Comparison of ENCODE assay signal across 11 cellular contexts in genomic region chr11:828501-829115, GRCh38. TPM values are rescaled to one million over a fixed set of nuclear protein-coding genes. Genes with fewer than 3 reads are reported as not detected.
DNase-seq lines count a peak whose midpoint lies in the region; ATAC-seq and TF ChIP-seq lines count a peak whose summit lies in the region.
"Had no signal": no experiment of that assay in that cellular context is flagged by ENCODE, and none has a peak within 500 bp of the region (broad histone marks: within the 10 kb centered on the region; RNA-seq: fewer than 3 reads in every experiment).

No MANE protein-coding gene starts in this region.

- H3K36me3 Mint-ChIP-seq in CD8-positive, alpha-beta T cell, result peaks cover 15% of the 10 kb centered on the region
- H3K36me3 Mint-ChIP-seq in glutamatergic neuron (ENCODE audit: unreplicated experiment) (no peaks in the 10 kb centered on the region), osteocyte (ENCODE audit: unreplicated experiment) (peaks cover 7% of the 10 kb centered on the region)

- no peak for ATAC-seq in CD8-positive, alpha-beta T cell

- H3K27ac ChIP-seq in CD8-positive, alpha-beta T cell (ENCODE audit: low read depth, low read length), result no peak overlapping the region
- peak overlapping the region; percentile 81 to 94 (median 85) for H3K27ac ChIP-seq in Peyer's patch

- peaks cover 36% of the 10 kb centered on the region for H3K4me1 Mint-ChIP-seq in CD8-positive, alpha-beta T cell (ENCODE audit: low read depth)
- H3K4me1 Mint-ChIP-seq in glutamatergic neuron (ENCODE audit: low read depth, unreplicated experiment) (peaks cover 11% of the 10 kb centered on the region), osteocyte (ENCODE audit: unreplicated experiment) (peaks cover 49% of the 10 kb centered on the region)

- H3K27ac Mint-ChIP-seq in CD8-positive, alpha-beta T cell, result no peak overlapping the region
- H3K27ac Mint-ChIP-seq in glutamatergic neuron (ENCODE audit: unreplicated experiment), result no peak overlapping the region
- H3K27ac Mint-ChIP-seq in osteocyte (ENCODE audit: unreplicated experiment), result peak overlapping the region; percentile 54

- H3K4me1 ChIP-seq in CD8-positive, alpha-beta T cell (ENCODE audit: insufficient read depth, low read length), result peaks cover 57% of the 10 kb centered on the region
- H3K4me1 ChIP-seq in Peyer's patch (peaks cover 18 to 80% (median 42%) of the 10 kb centered on the region in 4 donors), BE2C (peaks cover 15% of the 10 kb centered on the region), HAP-1 (peaks cover 36% of the 10 kb centered on the region)

- intact Hi-C loops in CD8-positive, alpha-beta T cell (cut with DNase I, micrococcal nuclease), result no loop called here

- DNase-seq in CD8-positive, alpha-beta T cell, result no peak
- DNase-seq in Peyer's patch (no peak), glutamatergic neuron (peak; percentile 40), osteocyte (ENCODE audit: extremely low spot score, unreplicated experiment) (no peak), NCI-H2029 treated with DMSO at 0.1 percent for 48 hours (lab: John Stamatoyannopoulos, UW) (no peak), BE2C (no peak), SW480 (ENCODE audit: low spot score) (no peak), HAP-1 (ENCODE audit: low spot score in 2 of 2) (no peak)
- DNase-seq: cortex of kidney, DMS79 treated with DMSO at 0.1 percent for 48 hours, trophoblast cell had no signal

- TF ChIP-seq POLR2A in Peyer's patch (IDR thresholded peaks at IDR 0.05), result no peak

- H3K9me3 ChIP-seq in CD8-positive, alpha-beta T cell (ENCODE audit: low read length), result no peaks in the 10 kb centered on the region
- H3K9me3 ChIP-seq in Peyer's patch (no peaks in the 10 kb centered on the region), BE2C (no peaks in the 10 kb centered on the region), HAP-1 (no peaks in the 10 kb centered on the region)

- CTCF ChIA-PET in CD8-positive, alpha-beta T cell (lab: Charles Lee), result no interaction called here

- H3K4me3 Mint-ChIP-seq in CD8-positive, alpha-beta T cell, result peak overlapping the region; percentile 62
- peak overlapping the region; percentile 71 for H3K4me3 Mint-ChIP-seq in glutamatergic neuron (ENCODE audit: unreplicated experiment)
- no peak overlapping the region for H3K4me3 Mint-ChIP-seq in osteocyte (ENCODE audit: unreplicated experiment)

- in situ Hi-C loops in HAP-1 (cut with MboI; ENCODE audit: low sequenced_read_pairs), result no loop called here

- H3K4me3 ChIP-seq in CD8-positive, alpha-beta T cell (ENCODE audit: low read depth, low read length), result no peak overlapping the region
- peak overlapping the region in 2 of 4 donors; percentile 39 to 49 for H3K4me3 ChIP-seq in Peyer's patch
- H3K4me3 ChIP-seq in BE2C (ENCODE audit: low read depth, low read length), result no peak overlapping the region
- no peak overlapping the region for H3K4me3 ChIP-seq in HAP-1

- no peak for TF ChIP-seq CTCF in CD8-positive, alpha-beta T cell (IDR thresholded peaks at IDR 0.05)
- TF ChIP-seq CTCF in Peyer's patch (IDR thresholded peaks at IDR 0.05) (no peak), glutamatergic neuron (IDR thresholded peaks at IDR 0.05; ENCODE audit: partially characterized antibody, unreplicated experiment) (no peak), osteocyte (IDR thresholded peaks at IDR 0.05) (no peak), BE2C (IDR thresholded peaks at IDR 0.05; ENCODE audit: low read depth, low read length) (no peak)

- H3K27me3 Mint-ChIP-seq in CD8-positive, alpha-beta T cell (ENCODE audit: low read depth), result peaks cover 25% of the 10 kb centered on the region
- H3K27me3 Mint-ChIP-seq in glutamatergic neuron (ENCODE audit: unreplicated experiment) (peaks cover 14% of the 10 kb centered on the region), osteocyte (ENCODE audit: unreplicated experiment) (no peaks in the 10 kb centered on the region)

- POLR2A ChIA-PET in CD8-positive, alpha-beta T cell (lab: Charles Lee), result interaction anchor here (2.1 to 4.2 kb wide), 2 partner anchors 8 to 19 kb away, joined by 6 to 30 read pairs; partner anchors contain the start of genes PNPLA2 and RPLP2

- H3K36me3 ChIP-seq in CD8-positive, alpha-beta T cell (ENCODE audit: insufficient read depth, low read length), result peaks cover 5% of the 10 kb centered on the region
- H3K36me3 ChIP-seq in Peyer's patch (peaks cover 0 to 21% (median 0%) of the 10 kb centered on the region in 3 donors), BE2C (no peaks in the 10 kb centered on the region), HAP-1 (replicated peaks) (0 out of 2 replicates have a peak, but pooled peaks cover 8% of the 10 kb centered on the region)

- no peaks in the 10 kb centered on the region for H3K9me3 Mint-ChIP-seq in CD8-positive, alpha-beta T cell
- H3K9me3 Mint-ChIP-seq in glutamatergic neuron (ENCODE audit: unreplicated experiment) (peaks cover 7% of the 10 kb centered on the region), osteocyte (ENCODE audit: unreplicated experiment) (no peaks in the 10 kb centered on the region)

- H3K27me3 ChIP-seq in CD8-positive, alpha-beta T cell (ENCODE audit: insufficient read depth, low read length), result peaks cover 11% of the 10 kb centered on the region
- peaks cover 0 to 20% of the 10 kb centered on the region in 2 donors for H3K27me3 ChIP-seq in Peyer's patch
- H3K27me3 ChIP-seq in BE2C, result peaks cover 35% of the 10 kb centered on the region
- no peaks in the 10 kb centered on the region for H3K27me3 ChIP-seq in HAP-1 (ENCODE audit: low read depth)

RNA-seq across cellular contexts. Expression of gene CRACR2B, which starts 0.9 kb away (rescaled TPM):
- under 1 TPM; 0.30 to 0.81 TPM for total RNA-seq in CD8-positive, alpha-beta T cell
- total RNA-seq in Peyer's patch, result 100 to 1,000 TPM in 3 of 4 donors, 10 to 100 TPM in 1; 44.0 to 175 (median 110) TPM
- 19.7 TPM for total RNA-seq in glutamatergic neuron (ENCODE audit: unreplicated experiment)
- total RNA-seq in osteocyte, result 3.9 and 4.2 TPM in 2 replicates
- 1.8 TPM for polyA plus RNA-seq in BE2C (2012; ENCODE audit: insufficient read depth, insufficient read length, low read depth)

RNA-seq across cellular contexts. Expression of gene CD151, which starts 4.1 kb away (rescaled TPM):
- total RNA-seq in CD8-positive, alpha-beta T cell, result 10 to 100 TPM in 1 of 2 experiments, 1 to 10 TPM in 1; 8.7 to 11.9 TPM
- total RNA-seq in Peyer's patch (100 to 1,000 TPM; 102 to 277 (median 237) TPM), glutamatergic neuron (ENCODE audit: unreplicated experiment) (346 TPM), osteocyte (377 and 379 TPM in 2 replicates)
- 89.3 TPM for polyA plus RNA-seq in BE2C (2012; ENCODE audit: insufficient read depth, insufficient read length, low read depth)

RNA-seq across cellular contexts. Expression of gene PNPLA2, which starts 9.9 kb away (rescaled TPM):
- 100 to 1,000 TPM; 210 to 234 TPM for total RNA-seq in CD8-positive, alpha-beta T cell
- total RNA-seq in Peyer's patch (100 to 1,000 TPM in 3 of 4 donors, 10 to 100 TPM in 1; 71.8 to 254 (median 163) TPM), glutamatergic neuron (ENCODE audit: unreplicated experiment) (32.3 TPM), osteocyte (83.8 and 96.4 TPM in 2 replicates)
- polyA plus RNA-seq in BE2C (2012; ENCODE audit: insufficient read depth, insufficient read length, low read depth), result 92.2 TPM

RNA-seq across cellular contexts. Expression of gene POLR2L, which starts 13.7 kb away (rescaled TPM):
- 10 to 100 TPM; 22.8 to 26.2 TPM for total RNA-seq in CD8-positive, alpha-beta T cell
- 10 to 100 TPM; 37.8 to 67.1 (median 44.8) TPM for total RNA-seq in Peyer's patch
- total RNA-seq in glutamatergic neuron (ENCODE audit: unreplicated experiment), result 106 TPM
- total RNA-seq in osteocyte, result 170 and 193 TPM in 2 replicates
- 712 TPM for polyA plus RNA-seq in BE2C (2012; ENCODE audit: insufficient read depth, insufficient read length, low read depth)

RNA-seq across cellular contexts. Expression of gene TSPAN4, which starts 14.0 kb away (rescaled TPM):
- 1 to 10 TPM; 2.1 to 2.2 TPM for total RNA-seq in CD8-positive, alpha-beta T cell
- 10 to 100 TPM; 20.0 to 52.1 (median 38.4) TPM for total RNA-seq in Peyer's patch
- 82.5 TPM for total RNA-seq in glutamatergic neuron (ENCODE audit: unreplicated experiment)
- 163 and 175 TPM in 2 replicates for total RNA-seq in osteocyte
- 60.8 TPM for polyA plus RNA-seq in BE2C (2012; ENCODE audit: insufficient read depth, insufficient read length, low read depth)

Comparison
In these comparisons a context has a peak if more than half of its experiments do, and no peak if none do; other contexts are left out.
1. RNA of gene CD151, which starts 4.1 kb away (total RNA-seq): 377 to 379 TPM in osteocyte, 346 TPM in glutamatergic neuron (single experiment) and 102 to 277 TPM in Peyer's patch; 8.7 to 11.9 TPM in CD8-positive, alpha-beta T cell; every median in the first group is over 4 times any median in the second.